Comparison of ENCODE assay signal across 30 cellular contexts in the genomic region with DNA sequence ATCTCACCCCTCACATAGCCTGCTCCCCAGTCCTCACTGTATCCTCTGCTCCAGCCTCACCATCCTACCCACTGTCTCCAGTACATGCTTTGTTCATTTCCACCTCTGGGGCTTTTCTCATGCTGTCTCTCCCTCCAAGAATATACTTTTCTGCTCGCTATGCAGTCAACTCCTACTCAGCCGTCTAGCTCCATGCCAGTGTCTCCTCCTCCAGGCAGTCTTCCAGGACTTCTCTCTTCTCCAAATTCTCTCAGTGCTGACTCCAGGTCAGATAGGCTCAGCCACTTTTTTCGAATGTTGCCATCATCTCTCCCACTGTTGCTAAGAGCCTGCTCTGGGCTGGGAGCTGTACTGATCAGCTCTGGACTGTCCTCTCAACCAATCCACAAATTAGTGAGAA.
"Had no signal": no experiment of that assay in that cellular context is flagged by ENCODE, and none has a peak within 500 bp of the region (broad histone marks: within the 10 kb centered on the region; RNA-seq: fewer than 3 reads in every experiment).

No MANE protein-coding gene starts in this region.

- H3K9me3 ChIP-seq: esophagus muscularis mucosa, gastroesophageal sphincter, heart right ventricle, left lung, mucosa of descending colon, pancreas, right atrium auricular region, sigmoid colon, testis, tibial artery, upper lobe of left lung had no signal

- ATAC-seq: foreskin keratinocyte; gastroesophageal sphincter; heart right ventricle; left cardiac atrium; left lung; mucosa of descending colon; natural killer cell treated with Interleukin-12 subunit alpha and Interleukin-12 subunit beta and Interleukin-15 and Interleukin-18, amount 100 ng/mL, for 72 hours; pancreas; stimulated activated memory B cell treated with anti-CD40 and anti-IgM and Interleukin-4, amounts not matched to agents 10 μg/mL and 1 μg/mL and 100 μg/mL, for 72 hours; stimulated activated naive CD8-positive, alpha-beta T cell treated with anti-CD3 and anti-CD28 coated beads, Interleukin-15, Interleukin-2, amounts not matched to agents 100 U/mL and 50 U/mL, for 24 hours had no signal

- H3K4me3 ChIP-seq: coronary artery, esophagus muscularis mucosa, gastroesophageal sphincter, heart right ventricle, left lung, mucosa of descending colon, pancreas, right atrium auricular region, sigmoid colon, testis, tibial artery, upper lobe of left lung had no signal

- FAIRE-seq: endothelial cell of umbilical vein, islet of Langerhans, pancreas, urothelium cell line had no signal

- H3K36me3 Mint-ChIP-seq: mesothelial cell of epicardium; natural killer cell treated with Interleukin-12 subunit alpha and Interleukin-12 subunit beta and Interleukin-15 and Interleukin-18, amount 100 ng/mL, for 72 hours; stimulated activated memory B cell treated with anti-CD40 and anti-IgM and Interleukin-4, amounts not matched to agents 10 μg/mL and 1 μg/mL and 100 μg/mL, for 72 hours had no signal

- H3K4me3 Mint-ChIP-seq: mesothelial cell of epicardium; natural killer cell treated with Interleukin-12 subunit alpha and Interleukin-12 subunit beta and Interleukin-15 and Interleukin-18, amount 100 ng/mL, for 72 hours; stimulated activated memory B cell treated with anti-CD40 and anti-IgM and Interleukin-4, amounts not matched to agents 10 μg/mL and 1 μg/mL and 100 μg/mL, for 72 hours had no signal

- H3K9me3 Mint-ChIP-seq: mesothelial cell of epicardium; natural killer cell treated with Interleukin-12 subunit alpha and Interleukin-12 subunit beta and Interleukin-15 and Interleukin-18, amount 100 ng/mL, for 72 hours; stimulated activated memory B cell treated with anti-CD40 and anti-IgM and Interleukin-4, amounts not matched to agents 10 μg/mL and 1 μg/mL and 100 μg/mL, for 72 hours had no signal

- H3K36me3 ChIP-seq: esophagus muscularis mucosa, gastroesophageal sphincter, heart right ventricle, left lung, pancreas, right atrium auricular region, sigmoid colon, tibial artery, upper lobe of left lung had no signal

- H3K27me3 Mint-ChIP-seq: progenitor cell of endocrine pancreas had no signal

- H3K27ac Mint-ChIP-seq: mesothelial cell of epicardium; natural killer cell treated with Interleukin-12 subunit alpha and Interleukin-12 subunit beta and Interleukin-15 and Interleukin-18, amount 100 ng/mL, for 72 hours; progenitor cell of endocrine pancreas; stimulated activated memory B cell treated with anti-CD40 and anti-IgM and Interleukin-4, amounts not matched to agents 10 μg/mL and 1 μg/mL and 100 μg/mL, for 72 hours had no signal

- H3K27me3 ChIP-seq: esophagus muscularis mucosa, gastroesophageal sphincter, heart right ventricle, left lung, pancreas, right atrium auricular region, sigmoid colon, testis, tibial artery, upper lobe of left lung had no signal

- DNase-seq: dermis blood vessel endothelial cell; effector memory CD4-positive, alpha-beta T cell; foreskin keratinocyte; heart right ventricle; hippocampal formation; left cardiac atrium; left lung; mesenchymal stem cell; naive B cell; occipital lobe; sigmoid colon; stimulated activated CD4-positive, alpha-beta T cell treated with anti-CD3 and anti-CD28 coated beads, Interleukin-4, amount 100 ng/mL, for 4 hours; stimulated activated naive CD8-positive, alpha-beta T cell treated with anti-CD3 and anti-CD28 coated beads, Interleukin-15, Interleukin-2, amounts not matched to agents 100 U/mL and 50 U/mL, for 24 hours; substantia nigra; testis; tibial artery; upper lobe of left lung had no signal

- H3K4me1 ChIP-seq: foreskin keratinocyte, tibial artery, upper lobe of left lung had no signal

- H3K27ac ChIP-seq: coronary artery, esophagus muscularis mucosa, foreskin keratinocyte, gastroesophageal sphincter, left lung, pancreas, right atrium auricular region, sigmoid colon, testis, tibial artery, upper lobe of left lung had no signal
